ENCODE assay signal across 1 cellular context in genomic region chrX:154096140-154097002, GRCh38.
TF ChIP-seq lines count a peak whose summit lies in the region.

No MANE protein-coding gene starts in this region.

TF ChIP-seq in A549, 52 proteins besides CTCF, POLR2A, EP300 and RAD21 (continued from another document):
- TF ChIP-seq, protein P1, sequence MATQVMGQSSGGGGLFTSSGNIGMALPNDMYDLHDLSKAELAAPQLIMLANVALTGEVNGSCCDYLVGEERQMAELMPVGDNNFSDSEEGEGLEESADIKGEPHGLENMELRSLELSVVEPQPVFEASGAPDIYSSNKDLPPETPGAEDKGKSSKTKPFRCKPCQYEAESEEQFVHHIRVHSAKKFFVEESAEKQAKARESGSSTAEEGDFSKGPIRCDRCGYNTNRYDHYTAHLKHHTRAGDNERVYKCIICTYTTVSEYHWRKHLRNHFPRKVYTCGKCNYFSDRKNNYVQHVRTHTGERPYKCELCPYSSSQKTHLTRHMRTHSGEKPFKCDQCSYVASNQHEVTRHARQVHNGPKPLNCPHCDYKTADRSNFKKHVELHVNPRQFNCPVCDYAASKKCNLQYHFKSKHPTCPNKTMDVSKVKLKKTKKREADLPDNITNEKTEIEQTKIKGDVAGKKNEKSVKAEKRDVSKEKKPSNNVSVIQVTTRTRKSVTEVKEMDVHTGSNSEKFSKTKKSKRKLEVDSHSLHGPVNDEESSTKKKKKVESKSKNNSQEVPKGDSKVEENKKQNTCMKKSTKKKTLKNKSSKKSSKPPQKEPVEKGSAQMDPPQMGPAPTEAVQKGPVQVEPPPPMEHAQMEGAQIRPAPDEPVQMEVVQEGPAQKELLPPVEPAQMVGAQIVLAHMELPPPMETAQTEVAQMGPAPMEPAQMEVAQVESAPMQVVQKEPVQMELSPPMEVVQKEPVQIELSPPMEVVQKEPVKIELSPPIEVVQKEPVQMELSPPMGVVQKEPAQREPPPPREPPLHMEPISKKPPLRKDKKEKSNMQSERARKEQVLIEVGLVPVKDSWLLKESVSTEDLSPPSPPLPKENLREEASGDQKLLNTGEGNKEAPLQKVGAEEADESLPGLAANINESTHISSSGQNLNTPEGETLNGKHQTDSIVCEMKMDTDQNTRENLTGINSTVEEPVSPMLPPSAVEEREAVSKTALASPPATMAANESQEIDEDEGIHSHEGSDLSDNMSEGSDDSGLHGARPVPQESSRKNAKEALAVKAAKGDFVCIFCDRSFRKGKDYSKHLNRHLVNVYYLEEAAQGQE (IDR thresholded peaks at IDR 0.05) = no peak
- TF ChIP-seq ESRRA (IDR thresholded peaks at IDR 0.05; ENCODE audit: borderline replicate concordance, low read length) = no peak
- no peak for TF ChIP-seq FOSB (CRISPR knock-in tag; IDR thresholded peaks at IDR 0.05)
- TF ChIP-seq SMC3 (IDR thresholded peaks at IDR 0.05) = no peak
- TF ChIP-seq MAZ (IDR thresholded peaks at IDR 0.05; ENCODE audit: borderline replicate concordance, low read depth, low read length) = no peak
